ENCODE assay signal across 30 cellular contexts in genomic region chr13:37010424-37010823, GRCh38. TPM values are rescaled to one million over a fixed set of nuclear protein-coding genes. Genes with fewer than 3 reads are reported as not detected.
A peak's percentile ranks its signal among the peaks of the same experiment; 100 is the strongest.
DNase-seq lines count a peak whose midpoint lies in the region; ATAC-seq lines count a peak whose summit lies in the region.
"Had no signal": no experiment of that assay in that cellular context is flagged by ENCODE, and none has a peak within 500 bp of the region (broad histone marks: within the 10 kb centered on the region; RNA-seq: fewer than 3 reads in every experiment).

No MANE protein-coding gene starts in this region.

- H3K9me3 ChIP-seq in CD4-positive, alpha-beta memory T cell (ENCODE audit: control insufficient read depth in 1 of 2, low read length in 2 of 2): no peaks in the 10 kb centered on the region
- H3K9me3 ChIP-seq: heart left ventricle, left ventricle myocardium inferior, prostate gland, SJSA1, tibial nerve had no signal

- no peaks in the 10 kb centered on the region for H3K27me3 ChIP-seq in CD4-positive, alpha-beta memory T cell (ENCODE audit: insufficient read depth, low read length)
- H3K27me3 ChIP-seq: adrenal gland, heart left ventricle, SJSA1, tibial nerve had no signal

- intact Hi-C loops in activated CD4-positive, alpha-beta T cell treated with anti-CD3 and anti-CD28 coated beads for 36 hours (cut with DNase I, micrococcal nuclease): no loop called here
- intact Hi-C loops in CD4-positive, alpha-beta memory T cell (cut with micrococcal nuclease): no loop called here

- no peak overlapping the region for H3K4me3 Mint-ChIP-seq in activated CD4-positive, alpha-beta T cell treated with anti-CD3 and anti-CD28 coated beads for 36 hours
- H3K4me3 Mint-ChIP-seq in CD4-positive, alpha-beta memory T cell: no peak overlapping the region
- no peak overlapping the region for H3K4me3 Mint-ChIP-seq in activated T-helper 17 cell treated with anti-CD3 and anti-CD28 coated beads, Interleukin-2, amount 50 U/mL, for 72 hours
- H3K4me3 Mint-ChIP-seq in naive thymus-derived CD8-positive, alpha-beta T cell: no peak overlapping the region
- H3K4me3 Mint-ChIP-seq: endodermal cell had no signal

- peaks cover 56% of the 10 kb centered on the region for H3K36me3 Mint-ChIP-seq in activated CD4-positive, alpha-beta T cell treated with anti-CD3 and anti-CD28 coated beads for 36 hours (ENCODE audit: low read depth)
- H3K36me3 Mint-ChIP-seq in CD4-positive, alpha-beta memory T cell: peaks cover 42 to 84% of the 10 kb centered on the region in 2 donors
- peaks cover 99% of the 10 kb centered on the region for H3K36me3 Mint-ChIP-seq in activated T-helper 17 cell treated with anti-CD3 and anti-CD28 coated beads, Interleukin-2, amount 50 U/mL, for 72 hours (ENCODE audit: low read depth)
- H3K36me3 Mint-ChIP-seq in naive thymus-derived CD8-positive, alpha-beta T cell: peaks cover 2 to 95% (median 8%) of the 10 kb centered on the region in 3 donors

- H3K4me3 ChIP-seq in CD4-positive, alpha-beta memory T cell (ENCODE audit: low read length in 2 of 2): no peak overlapping the region
- H3K4me3 ChIP-seq: adrenal gland, heart left ventricle, left ventricle myocardium inferior, prostate gland, SJSA1, tibial nerve had no signal

- H3K9me3 Mint-ChIP-seq in activated CD4-positive, alpha-beta T cell treated with anti-CD3 and anti-CD28 coated beads for 36 hours (ENCODE audit: low read depth): no peaks in the 10 kb centered on the region
- no peaks in the 10 kb centered on the region for H3K9me3 Mint-ChIP-seq in CD4-positive, alpha-beta memory T cell
- no peaks in the 10 kb centered on the region for H3K9me3 Mint-ChIP-seq in activated T-helper 17 cell treated with anti-CD3 and anti-CD28 coated beads, Interleukin-2, amount 50 U/mL, for 72 hours
- no peaks in the 10 kb centered on the region for H3K9me3 Mint-ChIP-seq in naive thymus-derived CD8-positive, alpha-beta T cell
- H3K9me3 Mint-ChIP-seq: endodermal cell had no signal

- no peak for ATAC-seq in activated CD4-positive, alpha-beta T cell treated with anti-CD3 and anti-CD28 coated beads for 36 hours
- ATAC-seq in activated T-helper 17 cell treated with anti-CD3 and anti-CD28 coated beads, Interleukin-2, amount 50 U/mL, for 72 hours (replicated peaks): no peak
- ATAC-seq in naive thymus-derived CD8-positive, alpha-beta T cell: no peak
- ATAC-seq: heart left ventricle, sciatic nerve had no signal

- DNase-seq in activated CD4-positive, alpha-beta T cell treated with anti-CD3 and anti-CD28 coated beads for 36 hours: no peak
- no peak for DNase-seq in activated CD4-positive, alpha-beta T cell treated with anti-CD3 and anti-CD28 coated beads for 4 hours
- no peak for DNase-seq in CD4-positive, alpha-beta memory T cell
- no peak for DNase-seq in naive thymus-derived CD8-positive, alpha-beta T cell
- DNase-seq in NCI-H2029 (lab: John Stamatoyannopoulos, UW) (no peak), NCI-H1417 treated with DMSO at 0.1 percent for 48 hours (lab: John Stamatoyannopoulos, UW) (no peak), NCI-H524 treated with DMSO at 0.1 percent for 48 hours (lab: John Stamatoyannopoulos, UW) (no peak)
- DNase-seq: 8988T; activated CD4-positive, alpha-beta T cell treated with anti-CD3 and anti-CD28 coated beads, Interleukin-2, amount 50 U/mL, for 1 hour; activated CD8-positive, alpha-beta memory T cell treated with anti-CD3 and anti-CD28 coated beads, Interleukin-2, amount 50 U/mL, for 4 hours; adrenal gland; central memory CD4-positive, alpha-beta T cell; endodermal cell; foreskin fibroblast; heart left ventricle; islet precursor cell; left ventricle myocardium inferior; mesendoderm; NCI-H446 treated with DMSO at 0.1 percent for 48 hours; NCI-H82; nucleus accumbens; RPMI8226; stimulated activated CD4-positive, alpha-beta T cell treated with anti-CD3 and anti-CD28 coated beads, Interleukin-12 subunit alpha, Interleukin-12 subunit beta, amount 100 ng/mL, for 4 hours; stimulated activated CD4-positive, alpha-beta T cell treated with anti-CD3 and anti-CD28 coated beads, Interleukin-2, amount 100 ng/mL, for 48 hours; WERI-Rb-1 had no signal

- H3K27me3 Mint-ChIP-seq in activated CD4-positive, alpha-beta T cell treated with anti-CD3 and anti-CD28 coated beads for 36 hours: no peaks in the 10 kb centered on the region
- H3K27me3 Mint-ChIP-seq in CD4-positive, alpha-beta memory T cell: no peaks in the 10 kb centered on the region
- H3K27me3 Mint-ChIP-seq in activated T-helper 17 cell treated with anti-CD3 and anti-CD28 coated beads, Interleukin-2, amount 50 U/mL, for 72 hours: no peaks in the 10 kb centered on the region
- no peaks in the 10 kb centered on the region for H3K27me3 Mint-ChIP-seq in naive thymus-derived CD8-positive, alpha-beta T cell

- H3K27ac Mint-ChIP-seq in activated CD4-positive, alpha-beta T cell treated with anti-CD3 and anti-CD28 coated beads for 36 hours: peak overlapping the region; percentile 67
- H3K27ac Mint-ChIP-seq in CD4-positive, alpha-beta memory T cell: peak overlapping the region in 4 of 7 donors; percentile 7 to 89 (median 36)
- peak overlapping the region; percentile 68 for H3K27ac Mint-ChIP-seq in activated T-helper 17 cell treated with anti-CD3 and anti-CD28 coated beads, Interleukin-2, amount 50 U/mL, for 72 hours
- H3K27ac Mint-ChIP-seq in naive thymus-derived CD8-positive, alpha-beta T cell: peak overlapping the region in 6 of 10 donors; percentile 4 to 86 (median 32)

- no peaks in the 10 kb centered on the region for H3K4me1 ChIP-seq in CD4-positive, alpha-beta memory T cell (ENCODE audit: insufficient read depth, low read length)
- H3K4me1 ChIP-seq: adrenal gland, heart left ventricle, left ventricle myocardium inferior, prostate gland, SJSA1, tibial nerve had no signal

- CTCF ChIA-PET in activated CD4-positive, alpha-beta T cell treated with anti-CD3 and anti-CD28 coated beads for 36 hours (lab: Charles Lee): interaction anchor here (1.2 to 4.1 kb wide), 2 partner anchors 9 to 11 kb away, joined by 3 to 17 read pairs; partner anchors contain the start of gene EXOSC8
- CTCF ChIA-PET in CD4-positive, alpha-beta memory T cell (lab: Charles Lee; ENCODE audit: partially characterized antibody): interaction anchor here (1.2 to 1.4 kb wide), 2 partner anchors 9 to 10 kb away, joined by 3 to 4 read pairs; partner anchors contain the start of gene EXOSC8

- POLR2A ChIA-PET in activated CD4-positive, alpha-beta T cell treated with anti-CD3 and anti-CD28 coated beads for 36 hours (lab: Charles Lee): interaction anchor here (0.7 kb wide), 1 partner anchor 15 kb away, joined by 4 read pairs; no protein-coding TSS in a partner anchor
- POLR2A ChIA-PET in CD4-positive, alpha-beta memory T cell (lab: Charles Lee; ENCODE audit: partially characterized antibody): interaction anchor here (4.5 kb wide), 1 partner anchor 10 kb away, joined by 38 read pairs; the partner anchor contains the start of genes ALG5 and EXOSC8
- POLR2A ChIA-PET in naive thymus-derived CD8-positive, alpha-beta T cell (lab: Charles Lee): interaction anchor here (3.1 kb wide), 1 partner anchor 10 kb away, joined by 15 read pairs; the partner anchor contains the start of gene EXOSC8

- no peak overlapping the region for H3K27ac ChIP-seq in CD4-positive, alpha-beta memory T cell (ENCODE audit: low read depth, low read length)
- H3K27ac ChIP-seq: adrenal gland, heart left ventricle, left ventricle myocardium inferior, prostate gland, SJSA1, tibial nerve, WERI-Rb-1 had no signal

- peaks cover 56% of the 10 kb centered on the region for H3K36me3 ChIP-seq in CD4-positive, alpha-beta memory T cell (ENCODE audit: insufficient read depth, low read length)
- H3K36me3 ChIP-seq: prostate gland had no signal

- peaks cover 13% of the 10 kb centered on the region for H3K4me1 Mint-ChIP-seq in activated CD4-positive, alpha-beta T cell treated with anti-CD3 and anti-CD28 coated beads for 36 hours
- H3K4me1 Mint-ChIP-seq in CD4-positive, alpha-beta memory T cell: peaks cover 0 to 7% (median 2%) of the 10 kb centered on the region in 4 donors
- peaks cover 7% of the 10 kb centered on the region for H3K4me1 Mint-ChIP-seq in activated T-helper 17 cell treated with anti-CD3 and anti-CD28 coated beads, Interleukin-2, amount 50 U/mL, for 72 hours
- peaks cover 3 to 8% (median 6%) of the 10 kb centered on the region in 4 donors for H3K4me1 Mint-ChIP-seq in naive thymus-derived CD8-positive, alpha-beta T cell
- H3K4me1 Mint-ChIP-seq: endodermal cell had no signal

RNA-seq across cellular contexts. Expression of gene EXOSC8, which starts 9.8 kb away (rescaled TPM):
- total RNA-seq in activated CD4-positive, alpha-beta T cell treated with anti-CD3 and anti-CD28 coated beads for 36 hours: 100 to 1,000 TPM; 179 to 216 TPM
- total RNA-seq in CD4-positive, alpha-beta memory T cell: 10 to 100 TPM; 71.4 to 75.3 TPM
- polyA plus RNA-seq in CD4-positive, alpha-beta memory T cell: 100 to 1,000 TPM in 1 of 2 donors, 10 to 100 TPM in 1; 64.3 to 103 TPM
- 100 to 1,000 TPM in 1 of 2 donors, 10 to 100 TPM in 1; 77.3 to 118 TPM for total RNA-seq in activated T-helper 17 cell treated with anti-CD3 and anti-CD28 coated beads, Interleukin-2, amount 50 U/mL, for 72 hours
- total RNA-seq in naive thymus-derived CD8-positive, alpha-beta T cell: 10 to 100 TPM; 82.1 to 88.5 TPM
- 10 to 100 TPM; 71.1 to 82.5 (median 80.4) TPM for polyA plus RNA-seq in naive thymus-derived CD8-positive, alpha-beta T cell

RNA-seq across cellular contexts. Expression of gene ALG5, which starts 11.3 kb away (rescaled TPM):
- total RNA-seq in activated CD4-positive, alpha-beta T cell treated with anti-CD3 and anti-CD28 coated beads for 36 hours: 10 to 100 TPM; 21.1 to 28.3 TPM
- total RNA-seq in CD4-positive, alpha-beta memory T cell: 10 to 100 TPM; 23.3 to 25.5 TPM
- polyA plus RNA-seq in CD4-positive, alpha-beta memory T cell: 100 to 1,000 TPM in 1 of 2 donors, 10 to 100 TPM in 1; 74.4 to 116 TPM
- total RNA-seq in activated T-helper 17 cell treated with anti-CD3 and anti-CD28 coated beads, Interleukin-2, amount 50 U/mL, for 72 hours: 10 to 100 TPM; 19.5 to 30.1 TPM
- total RNA-seq in naive thymus-derived CD8-positive, alpha-beta T cell: 10 to 100 TPM; 22.5 to 27.4 TPM
- polyA plus RNA-seq in naive thymus-derived CD8-positive, alpha-beta T cell: 10 to 100 TPM; 61.9 to 89.5 (median 73.6) TPM

RNA-seq across cellular contexts. Expression of gene SUPT20H, which starts 49.1 kb away (rescaled TPM):
- 10 to 100 TPM; 67.2 to 69.4 TPM for total RNA-seq in activated CD4-positive, alpha-beta T cell treated with anti-CD3 and anti-CD28 coated beads for 36 hours
- 100 to 1,000 TPM; 104 to 105 TPM for total RNA-seq in CD4-positive, alpha-beta memory T cell
- polyA plus RNA-seq in CD4-positive, alpha-beta memory T cell: 10 to 100 TPM; 59.9 to 66.2 TPM
- total RNA-seq in activated T-helper 17 cell treated with anti-CD3 and anti-CD28 coated beads, Interleukin-2, amount 50 U/mL, for 72 hours: 10 to 100 TPM; 56.7 to 72.8 TPM
- 100 to 1,000 TPM; 114 to 119 TPM for total RNA-seq in naive thymus-derived CD8-positive, alpha-beta T cell
- polyA plus RNA-seq in naive thymus-derived CD8-positive, alpha-beta T cell: 10 to 100 TPM; 45.4 to 59.1 (median 45.8) TPM
